Comparison of ENCODE assay signal across 22 cellular contexts in genomic region chr9:8259028-8259427, GRCh38.
DNase-seq lines count a peak whose midpoint lies in the region; ATAC-seq and TF ChIP-seq lines count a peak whose summit lies in the region.
"Had no signal": no experiment of that assay in that cellular context is flagged by ENCODE, and none has a peak within 500 bp of the region (broad histone marks: within the 10 kb centered on the region; RNA-seq: fewer than 3 reads in every experiment).

No MANE protein-coding gene starts in this region.

- H3K79me2 ChIP-seq in GM23338 (replicated peaks; ENCODE audit: insufficient read depth), result no peaks in the 10 kb centered on the region

- in situ Hi-C loops in brain microvascular endothelial cell (cut with HindIII; ENCODE audit: low pct_ligation_motif_present, low sequenced_read_pairs), result no loop called here

- H3K27me3 ChIP-seq in GM23338 (ENCODE audit: insufficient read depth) (no peaks in the 10 kb centered on the region), endodermal cell (ENCODE audit: control insufficient read depth, insufficient read depth, low read length, poor library complexity, severe bottlenecking) (peaks cover 7% of the 10 kb centered on the region), brain microvascular endothelial cell (replicated peaks) (no peaks in the 10 kb centered on the region)
- H3K27me3 ChIP-seq: BE2C had no signal

- peaks cover 4% of the 10 kb centered on the region for H3K27me3 Mint-ChIP-seq in GM23338 (ENCODE audit: insufficient read depth, low read depth, poor library complexity)
- H3K27me3 Mint-ChIP-seq in endodermal cell (ENCODE audit: insufficient read depth), result no peaks in the 10 kb centered on the region
- peaks cover 8% of the 10 kb centered on the region for H3K27me3 Mint-ChIP-seq in nephron progenitor cell (ENCODE audit: low read depth, poor library complexity)
- H3K27me3 Mint-ChIP-seq: CD8-positive, alpha-beta memory T cell had no signal

- H3F3A ChIP-seq in GM23338 (replicated peaks; ENCODE audit: low read depth), result no peaks in the 10 kb centered on the region

- TF ChIP-seq CTCF in GM23338 (conservative IDR thresholded peaks at IDR 0.05; ENCODE audit: low read depth in 2 of 2), result no peak
- no peak for TF ChIP-seq CTCF in endodermal cell (conservative IDR thresholded peaks at IDR 0.05)
- TF ChIP-seq CTCF in nephron progenitor cell (IDR thresholded peaks at IDR 0.05), result no peak
- TF ChIP-seq CTCF in brain microvascular endothelial cell (IDR thresholded peaks at IDR 0.05; ENCODE audit: low read depth, low read length, missing control alignments), result no peak

- H3K9me3 Mint-ChIP-seq in GM23338, result no peaks in the 10 kb centered on the region
- H3K9me3 Mint-ChIP-seq in endodermal cell, result no peaks in the 10 kb centered on the region
- no peaks in the 10 kb centered on the region for H3K9me3 Mint-ChIP-seq in nephron progenitor cell

- H3K4me2 ChIP-seq in GM23338, result no peak overlapping the region

- H3K9ac ChIP-seq in endodermal cell (ENCODE audit: extremely low read depth, low read length, poor library complexity, severe bottlenecking), result no peak overlapping the region
- H3K9ac ChIP-seq: GM23248 had no signal

- no peak overlapping the region for H3K27ac ChIP-seq in GM23338 (ENCODE audit: low read depth)
- H3K27ac ChIP-seq in endodermal cell (ENCODE audit: low read depth, low read length), result no peak overlapping the region
- H3K27ac ChIP-seq in brain microvascular endothelial cell, result no peak overlapping the region
- H3K27ac ChIP-seq: GM23248 had no signal

- H3K4me1 ChIP-seq in GM23338 (ENCODE audit: insufficient read depth), result 0 out of 2 replicates have a peak, but pooled peaks cover 4% of the 10 kb centered on the region
- H3K4me1 ChIP-seq in endodermal cell (ENCODE audit: control insufficient read depth, insufficient read depth, low read length), result peaks cover 25% of the 10 kb centered on the region
- H3K4me1 ChIP-seq: BE2C had no signal

- H3K4me1 Mint-ChIP-seq in GM23338 (peaks cover 10% of the 10 kb centered on the region), endodermal cell (peaks cover 51% of the 10 kb centered on the region), nephron progenitor cell (peaks cover 18% of the 10 kb centered on the region)
- H3K4me1 Mint-ChIP-seq: CD4-positive, CD25-positive, alpha-beta regulatory T cell; CD8-positive, alpha-beta memory T cell had no signal

- peak; percentile 77 for ATAC-seq in GM23338
- ATAC-seq: HCT116 had no signal

- H3K27ac Mint-ChIP-seq in GM23338 (no peak overlapping the region), endodermal cell (no peak overlapping the region), nephron progenitor cell (peak overlapping the region; percentile 26)
- H3K27ac Mint-ChIP-seq: CD8-positive, alpha-beta memory T cell; HFFc6 had no signal

- H3K9me2 ChIP-seq in GM23338 (ENCODE audit: insufficient read depth), result 0 out of 2 replicates have a peak, but pooled peaks cover 6% of the 10 kb centered on the region

- H3K36me3 ChIP-seq in GM23338 (ENCODE audit: insufficient read depth) (no peaks in the 10 kb centered on the region), endodermal cell (ENCODE audit: control insufficient read depth, insufficient read depth, low read length) (no peaks in the 10 kb centered on the region), brain microvascular endothelial cell (replicated peaks) (no peaks in the 10 kb centered on the region)
- H3K36me3 ChIP-seq: BE2C had no signal

- H2AFZ ChIP-seq in GM23338, result no peak overlapping the region
- H2AFZ ChIP-seq: GM23248 had no signal

- DNase-seq in GM23338 (ENCODE audit: low spot score) (peak; percentile 15), endodermal cell (peak; percentile 63), nephron progenitor cell (no peak), kidney tubule cell (ENCODE audit: low spot score) (no peak), brain microvascular endothelial cell (no peak), ecto neural progenitor cell (ENCODE audit: low spot score) (no peak)
- no peak for DNase-seq in activated effector memory CD4-positive, alpha-beta T cell treated with anti-CD3 and anti-CD28 coated beads, Interleukin-2, amount 50 U/mL, for 16 hours
- DNase-seq: ACHN; BE2C; CD4-positive, CD25-positive, alpha-beta regulatory T cell; CD8-positive, alpha-beta memory T cell; COR-L47; DMS 273 treated with DMSO at 0.1 percent for 48 hours; DMS53; DND-41; EL; GDM1; GM23248; H7; HFFc6; IMR-90 had no signal

- H3K36me3 Mint-ChIP-seq in GM23338 (ENCODE audit: low read depth), result no peaks in the 10 kb centered on the region
- H3K36me3 Mint-ChIP-seq in endodermal cell (ENCODE audit: low read depth), result no peaks in the 10 kb centered on the region
- H3K36me3 Mint-ChIP-seq in nephron progenitor cell (ENCODE audit: low read depth), result no peaks in the 10 kb centered on the region
- H3K36me3 Mint-ChIP-seq: CD4-positive, CD25-positive, alpha-beta regulatory T cell; CD8-positive, alpha-beta memory T cell had no signal

- H3K4me3 ChIP-seq in GM23338 (no peak overlapping the region), endodermal cell (ENCODE audit: low read length) (no peak overlapping the region), brain microvascular endothelial cell (ENCODE audit: low read depth, low read length) (no peak overlapping the region)
- H3K4me3 ChIP-seq: GM23248 had no signal

- H3K9me3 ChIP-seq in endodermal cell (ENCODE audit: control insufficient read depth, low read length), result peaks cover 13% of the 10 kb centered on the region
- H3K9me3 ChIP-seq: BE2C had no signal

- WGBS in endodermal cell (ENCODE audit: insufficient coverage in 1 of 2, insufficient read length in 1 of 2), 2 experiments, result 95% methylated on average over 3 to 4 of the region's 4 CpGs

- H4K20me1 ChIP-seq in GM23338 (replicated peaks; ENCODE audit: insufficient read depth), result no peaks in the 10 kb centered on the region

- H3K4me3 Mint-ChIP-seq in GM23338, result no peak overlapping the region
- no peak overlapping the region for H3K4me3 Mint-ChIP-seq in endodermal cell
- no peak overlapping the region for H3K4me3 Mint-ChIP-seq in nephron progenitor cell
- H3K4me3 Mint-ChIP-seq: CD4-positive, CD25-positive, alpha-beta regulatory T cell; CD8-positive, alpha-beta memory T cell; HFFc6 had no signal

TF ChIP-seq in GM23338, 12 proteins besides CTCF, POLR2A, EP300 and RAD21 (continues in another document):
- TF ChIP-seq REST (IDR thresholded peaks at IDR 0.05; ENCODE audit: unreplicated experiment), result no peak

Comparison
In these comparisons a context has a peak if more than half of its experiments do, and no peak if none do; other contexts are left out.
1. DNase-seq: peak in GM23338 (single experiment) and endodermal cell (single experiment); none in nephron progenitor cell (single experiment), kidney tubule cell (single experiment), brain microvascular endothelial cell (single experiment), activated effector memory CD4-positive, alpha-beta T cell treated with anti-CD3 and anti-CD28 coated beads, Interleukin-2, amount 50 U/mL, for 16 hours (single experiment) and ecto neural progenitor cell (single experiment).